In genomic region chr6:34233867-34234266, GRCh38 we compare ENCODE assay signal across 1 cellular context.
TF ChIP-seq lines count a peak whose summit lies in the region.

No MANE protein-coding gene starts in this region.

TF ChIP-seq in HCT116, 20 proteins besides CTCF, POLR2A, EP300 and RAD21 (continued from another document):
- TF ChIP-seq SP1 (IDR thresholded peaks at IDR 0.05; ENCODE audit: low read depth) (no peak), POLR2AphosphoS5 (IDR thresholded peaks at IDR 0.05; ENCODE audit: low read depth, low read length) (no peak; the same call in 1 of the 2 replicates), MAX (IDR thresholded peaks at IDR 0.05) (no peak), ZBTB33 (IDR thresholded peaks at IDR 0.05; ENCODE audit: extremely low read depth, insufficient replicate concordance, low read length) (no peak)
